Comparison of ENCODE assay signal across 1 cellular context in the genomic region with DNA sequence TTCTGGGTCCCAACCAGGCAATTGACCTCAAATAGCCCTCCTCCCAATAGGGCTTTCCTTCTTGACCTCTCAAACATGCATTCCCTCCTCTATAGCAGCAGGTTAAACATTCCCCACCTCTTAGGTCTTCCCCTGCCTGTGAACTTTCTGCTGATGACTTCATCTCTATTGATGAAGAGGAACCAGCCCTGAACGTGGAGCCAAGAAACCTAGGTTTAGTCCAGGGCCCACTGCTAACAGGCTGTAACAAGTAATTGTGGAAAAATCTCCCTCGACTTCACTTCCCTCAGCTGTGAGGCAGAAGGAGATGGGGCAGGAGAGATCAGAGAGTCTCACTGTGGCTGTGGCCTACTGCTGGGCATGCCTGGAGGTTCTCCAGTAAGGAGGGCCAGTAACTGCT.
TF ChIP-seq lines count a peak whose summit lies in the region.

No MANE protein-coding gene starts in this region.

TF ChIP-seq in SK-N-SH treated with all-trans-retinoic acid at 6 μM for 48 hours, 23 proteins besides CTCF, POLR2A, EP300 and RAD21 (continued from another document):
- TF ChIP-seq, protein P1, sequence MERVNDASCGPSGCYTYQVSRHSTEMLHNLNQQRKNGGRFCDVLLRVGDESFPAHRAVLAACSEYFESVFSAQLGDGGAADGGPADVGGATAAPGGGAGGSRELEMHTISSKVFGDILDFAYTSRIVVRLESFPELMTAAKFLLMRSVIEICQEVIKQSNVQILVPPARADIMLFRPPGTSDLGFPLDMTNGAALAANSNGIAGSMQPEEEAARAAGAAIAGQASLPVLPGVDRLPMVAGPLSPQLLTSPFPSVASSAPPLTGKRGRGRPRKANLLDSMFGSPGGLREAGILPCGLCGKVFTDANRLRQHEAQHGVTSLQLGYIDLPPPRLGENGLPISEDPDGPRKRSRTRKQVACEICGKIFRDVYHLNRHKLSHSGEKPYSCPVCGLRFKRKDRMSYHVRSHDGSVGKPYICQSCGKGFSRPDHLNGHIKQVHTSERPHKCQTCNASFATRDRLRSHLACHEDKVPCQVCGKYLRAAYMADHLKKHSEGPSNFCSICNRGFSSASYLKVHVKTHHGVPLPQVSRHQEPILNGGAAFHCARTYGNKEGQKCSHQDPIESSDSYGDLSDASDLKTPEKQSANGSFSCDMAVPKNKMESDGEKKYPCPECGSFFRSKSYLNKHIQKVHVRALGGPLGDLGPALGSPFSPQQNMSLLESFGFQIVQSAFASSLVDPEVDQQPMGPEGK (CRISPR knock-in tag; IDR thresholded peaks at IDR 0.05; ENCODE audit: borderline replicate concordance) = no peak
